12 cellular contexts compared by ENCODE assay signal in the genomic region with DNA sequence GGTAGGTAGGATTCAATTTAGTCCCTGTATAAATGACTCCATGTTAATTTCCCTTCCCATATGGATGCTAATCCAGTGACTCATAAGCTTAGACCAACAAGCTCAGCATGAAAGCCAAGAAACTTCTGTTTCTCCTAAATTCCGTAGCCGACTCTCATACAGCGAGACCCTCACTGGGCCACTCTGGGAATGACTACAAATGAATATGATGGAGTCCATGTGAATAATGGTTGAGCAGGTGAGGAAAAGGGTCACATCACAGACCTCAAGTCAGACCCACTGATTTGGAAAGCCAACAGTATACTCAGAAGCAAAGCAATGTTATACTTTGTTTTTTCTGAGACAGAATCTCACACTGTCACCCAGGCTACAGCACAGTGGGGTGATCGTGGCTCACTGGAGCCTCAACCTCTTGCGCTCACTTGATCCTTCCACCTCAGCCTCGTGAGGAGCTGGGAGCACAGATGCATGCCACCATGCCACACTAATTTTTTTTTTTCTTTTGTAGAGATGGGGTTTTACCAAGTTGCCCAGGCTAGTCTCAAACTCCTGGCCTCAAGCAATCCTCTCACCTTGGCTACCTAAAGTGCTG. TPM values are rescaled to one million over a fixed set of nuclear protein-coding genes. Genes with fewer than 3 reads are reported as not detected.
DNase-seq lines count a peak whose midpoint lies in the region; ATAC-seq, FAIRE-seq and TF ChIP-seq lines count a peak whose summit lies in the region.
"Had no signal": no experiment of that assay in that cellular context is flagged by ENCODE, and none has a peak within 500 bp of the region (broad histone marks: within the 10 kb centered on the region; RNA-seq: fewer than 3 reads in every experiment).

No MANE protein-coding gene starts in this region.

- intact Hi-C loops in CD8-positive, alpha-beta T cell (cut with DNase I, micrococcal nuclease) = no loop called here
- intact Hi-C loops in Caco-2 (cut with micrococcal nuclease; ENCODE audit: unreplicated experiment) = no loop called here

- ATAC-seq in CD8-positive, alpha-beta T cell = no peak

- FAIRE-seq in astrocyte (lab: Jason Lieb, UNC) = no peak
- peak; percentile 43 for FAIRE-seq in keratinocyte (lab: Jason Lieb, UNC)

- H3K36me3 ChIP-seq in ACC112 (ENCODE audit: insufficient read depth, low read length) (peaks cover 29% of the 10 kb centered on the region), HEK293 (ENCODE audit: control insufficient read depth in 2 of 2, insufficient read depth in 1 of 2, low read length in 2 of 2) (peaks cover 46 to 58% of the 10 kb centered on the region in 2 experiments), astrocyte (ENCODE audit: insufficient read depth, low read length) (peaks cover 45% of the 10 kb centered on the region), keratinocyte (ENCODE audit: control insufficient read depth in 2 of 2, extremely low read depth in 1 of 2, insufficient read depth in 2 of 2, low read length in 2 of 2) (peaks cover 29 to 37% of the 10 kb centered on the region in 2 experiments), Caco-2 (ENCODE audit: control insufficient read depth, insufficient read depth, low read length) (peaks cover 3% of the 10 kb centered on the region; the same call in 1 of the 2 replicates)
- H3K36me3 ChIP-seq in CD8-positive, alpha-beta T cell (ENCODE audit: insufficient read depth, low read length) = peaks cover 44% of the 10 kb centered on the region

- H4K20me1 ChIP-seq in astrocyte (ENCODE audit: insufficient read depth, low read length) (peaks cover 18% of the 10 kb centered on the region), keratinocyte (ENCODE audit: control insufficient read depth, extremely low read depth, insufficient read depth, low read length) (peaks cover 5% of the 10 kb centered on the region)

- peak overlapping the region; percentile 14 for H3K4me3 Mint-ChIP-seq in astrocyte (ENCODE audit: unreplicated experiment)
- no peak overlapping the region for H3K4me3 Mint-ChIP-seq in CD8-positive, alpha-beta T cell
- H3K4me3 Mint-ChIP-seq in Caco-2 (ENCODE audit: unreplicated experiment) = no peak overlapping the region
- H3K4me3 Mint-ChIP-seq: activated naive CD4-positive, alpha-beta T cell treated with anti-CD3 and anti-CD28 coated beads, Interleukin-2, amount 10 ng/mL, durations not matched to agents 7 days and 5 days; CD4-positive, alpha-beta T cell had no signal

- H3K27ac ChIP-seq in ACC112 (ENCODE audit: low read depth, low read length) = peak overlapping the region; percentile 95
- peak overlapping the region; percentile 35; the same call in 1 of the 2 replicates for H3K27ac ChIP-seq in HEK293 (ENCODE audit: extremely low read depth, low read depth, low read length)
- H3K27ac ChIP-seq in astrocyte (ENCODE audit: low read depth, low read length) = peak overlapping the region; percentile 86
- H3K27ac ChIP-seq in keratinocyte (ENCODE audit: control insufficient read depth, insufficient read depth, low read length) = no peak overlapping the region
- no peak overlapping the region for H3K27ac ChIP-seq in CD8-positive, alpha-beta T cell (ENCODE audit: low read depth, low read length)

- H3K27ac Mint-ChIP-seq in astrocyte (ENCODE audit: unreplicated experiment) (peak overlapping the region; percentile 94), Caco-2 (ENCODE audit: unreplicated experiment) (no peak overlapping the region)
- H3K27ac Mint-ChIP-seq in CD8-positive, alpha-beta T cell = no peak overlapping the region
- H3K27ac Mint-ChIP-seq: activated naive CD4-positive, alpha-beta T cell treated with anti-CD3 and anti-CD28 coated beads, Interleukin-2, amount 10 ng/mL, durations not matched to agents 7 days and 5 days; CD4-positive, alpha-beta T cell had no signal

- H3K9me3 ChIP-seq in HEK293 (ENCODE audit: control insufficient read depth, insufficient read depth, low read depth, low read length) (no peaks in the 10 kb centered on the region), astrocyte (ENCODE audit: insufficient read depth, low read depth, low read length) (no peaks in the 10 kb centered on the region), keratinocyte (ENCODE audit: control insufficient read depth, low read depth, low read length) (no peaks in the 10 kb centered on the region), Caco-2 (no peaks in the 10 kb centered on the region)
- H3K9me3 ChIP-seq in CD8-positive, alpha-beta T cell (ENCODE audit: low read length) = no peaks in the 10 kb centered on the region

- no peaks in the 10 kb centered on the region for H3K79me2 ChIP-seq in ACC112 (ENCODE audit: control insufficient read depth, insufficient read depth, low read length, unreplicated experiment)
- peaks cover 2% of the 10 kb centered on the region for H3K79me2 ChIP-seq in astrocyte (ENCODE audit: insufficient read depth, low read length)
- peaks cover 5% of the 10 kb centered on the region for H3K79me2 ChIP-seq in keratinocyte (ENCODE audit: control insufficient read depth, insufficient read depth, low read length)

- H2AFZ ChIP-seq in ACC112 (ENCODE audit: low read length, unreplicated experiment) = no peak overlapping the region
- H2AFZ ChIP-seq in astrocyte (ENCODE audit: low read depth, low read length) = no peak overlapping the region
- H2AFZ ChIP-seq in keratinocyte (ENCODE audit: control insufficient read depth, low read length) = no peak overlapping the region

- POLR2A ChIA-PET in HEK293 (lab: Yijun Ruan, JAX) (interaction anchor here (0.6 to 2.2 kb wide), 5 partner anchors 9 to 94 kb away, joined by 3 to 7 read pairs (median 4); a partner anchor contains a TSS), Caco-2 (lab: Charles Lee) (no interaction called here)
- POLR2A ChIA-PET in CD8-positive, alpha-beta T cell (lab: Charles Lee) = interaction anchor here (1.0 kb wide), 1 partner anchor 14 kb away, joined by 5 read pairs; a partner anchor contains a TSS

- CTCF ChIA-PET in HEK293 (lab: Yijun Ruan, JAX) = no interaction called here
- CTCF ChIA-PET in CD8-positive, alpha-beta T cell (lab: Charles Lee) = no interaction called here
- CTCF ChIA-PET in Caco-2 (lab: Charles Lee) = no interaction called here

- no TSS peak for BruUV-seq in Caco-2 (replicated peaks; lab: Mats Ljungman, UMichigan)

- H3K36me3 Mint-ChIP-seq in astrocyte (ENCODE audit: low read depth, unreplicated experiment) = peaks cover 22% of the 10 kb centered on the region
- H3K36me3 Mint-ChIP-seq in CD8-positive, alpha-beta T cell = peaks cover 56% of the 10 kb centered on the region
- H3K36me3 Mint-ChIP-seq in Caco-2 (ENCODE audit: insufficient read depth, unreplicated experiment) = peaks cover 58% of the 10 kb centered on the region

- H3K4me3 ChIP-seq in ACC112 (ENCODE audit: low read depth, low read length) = no peak overlapping the region
- H3K4me3 ChIP-seq in HEK293 (ENCODE audit: low read depth, low read length) = no peak overlapping the region
- H3K4me3 ChIP-seq in astrocyte (ENCODE audit: insufficient read depth, low read depth, low read length) = no peak overlapping the region
- H3K4me3 ChIP-seq in keratinocyte (ENCODE audit: control insufficient read depth in 2 of 3, extremely low read depth in 1 of 3, insufficient read depth in 2 of 3, low read depth in 1 of 3, low read length in 3 of 3) = no peak overlapping the region
- H3K4me3 ChIP-seq in CD8-positive, alpha-beta T cell (ENCODE audit: low read depth, low read length) = no peak overlapping the region
- no peak overlapping the region for H3K4me3 ChIP-seq in Caco-2 (ENCODE audit: low read depth, low read length)

- H3K4me1 ChIP-seq in ACC112 (ENCODE audit: control insufficient read depth, insufficient read depth, low read length, unreplicated experiment) (peaks cover 37% of the 10 kb centered on the region), HEK293 (ENCODE audit: control insufficient read depth, insufficient read depth, low read length) (peaks cover 12% of the 10 kb centered on the region), astrocyte (ENCODE audit: insufficient read depth, low read length) (peaks cover 15% of the 10 kb centered on the region), keratinocyte (ENCODE audit: control insufficient read depth, extremely low read depth, insufficient read depth, low read length) (peaks cover 18% of the 10 kb centered on the region), Caco-2 (peaks cover 4% of the 10 kb centered on the region; the same call in 1 of the 2 replicates)
- no peaks in the 10 kb centered on the region for H3K4me1 ChIP-seq in CD8-positive, alpha-beta T cell (ENCODE audit: insufficient read depth, low read length)

- no peak for TF ChIP-seq CTCF in HEK293 (tag by site-specific recombination; IDR thresholded peaks at IDR 0.05)
- TF ChIP-seq CTCF in astrocyte (IDR thresholded peaks at IDR 0.05; ENCODE audit: insufficient read depth, low read depth, low read length) = no peak
- TF ChIP-seq CTCF in keratinocyte (optimal IDR thresholded peaks at IDR 0.05 in 1 of 3, IDR thresholded peaks at IDR 0.05 in 1 of 3, conservative IDR thresholded peaks at IDR 0.05 in 1 of 3; ENCODE audit: extremely low read depth in 1 of 3, insufficient read depth in 2 of 3, low read length in 3 of 3) = no peak
- TF ChIP-seq CTCF in CD8-positive, alpha-beta T cell (IDR thresholded peaks at IDR 0.05) = no peak
- no peak for TF ChIP-seq CTCF in Caco-2 (IDR thresholded peaks at IDR 0.05; ENCODE audit: insufficient read depth in 1 of 2, low read depth in 1 of 2, low read length in 1 of 2, severe bottlenecking in 1 of 2, unreplicated experiment in 1 of 2)

- peak overlapping the region; percentile 73 for H3K4me2 ChIP-seq in astrocyte (ENCODE audit: low read length)
- H3K4me2 ChIP-seq in keratinocyte (ENCODE audit: control insufficient read depth, extremely low read depth, insufficient read depth, low read depth, low read length) = no peak overlapping the region

- H3K27me3 Mint-ChIP-seq in astrocyte (ENCODE audit: low read depth, unreplicated experiment) (no peaks in the 10 kb centered on the region), Caco-2 (ENCODE audit: insufficient read depth, unreplicated experiment) (no peaks in the 10 kb centered on the region)
- no peaks in the 10 kb centered on the region for H3K27me3 Mint-ChIP-seq in CD8-positive, alpha-beta T cell (ENCODE audit: low read depth)
- H3K27me3 Mint-ChIP-seq: activated naive CD4-positive, alpha-beta T cell treated with anti-CD3 and anti-CD28 coated beads, Interleukin-2, amount 10 ng/mL, durations not matched to agents 7 days and 5 days; CD4-positive, alpha-beta T cell had no signal

- peaks cover 2% of the 10 kb centered on the region for H3K9me1 ChIP-seq in keratinocyte (ENCODE audit: control insufficient read depth, extremely low read depth, insufficient read depth, low read length)

- H3K9me3 Mint-ChIP-seq in astrocyte (ENCODE audit: unreplicated experiment) (no peaks in the 10 kb centered on the region), Caco-2 (ENCODE audit: unreplicated experiment) (no peaks in the 10 kb centered on the region)
- H3K9me3 Mint-ChIP-seq in CD8-positive, alpha-beta T cell = no peaks in the 10 kb centered on the region
- H3K9me3 Mint-ChIP-seq: activated naive CD4-positive, alpha-beta T cell treated with anti-CD3 and anti-CD28 coated beads, Interleukin-2, amount 10 ng/mL, durations not matched to agents 7 days and 5 days; CD4-positive, alpha-beta T cell had no signal

- H3K9ac ChIP-seq in astrocyte (ENCODE audit: low read length) (peak overlapping the region; percentile 63), keratinocyte (ENCODE audit: control insufficient read depth, extremely low read depth, insufficient read depth, low read length) (no peak overlapping the region)

- peak; percentile 92 for DNase-seq in astrocyte (ENCODE audit: low read depth)
- DNase-seq in keratinocyte (ENCODE audit: low read depth, low spot score) = no peak
- no peak for DNase-seq in mucosa of gallbladder (ENCODE audit: low spot score)
- no peak for DNase-seq in stimulated activated CD4-positive, alpha-beta T cell treated with anti-CD3 and anti-CD28 coated beads, Interleukin-4, amount 100 ng/mL, for 4 hours
- no peak for DNase-seq in CD8-positive, alpha-beta T cell
- DNase-seq in Caco-2 = no peak
- DNase-seq: activated naive CD4-positive, alpha-beta T cell treated with anti-CD3 and anti-CD28 coated beads, Interleukin-2, amount 10 ng/mL, durations not matched to agents 7 days and 5 days; CD4-positive, alpha-beta T cell; KBM-7; NCI-H774 had no signal

- dilution Hi-C loops in keratinocyte (cut with MboI; ENCODE audit: extremely low pct_ligation_motif_present, low sequenced_read_pairs) = no loop called here

- no peaks in the 10 kb centered on the region for H3K27me3 ChIP-seq in ACC112 (ENCODE audit: insufficient read depth, low read length)
- H3K27me3 ChIP-seq in astrocyte (ENCODE audit: insufficient read depth, low read length) = no peaks in the 10 kb centered on the region
- no peaks in the 10 kb centered on the region for H3K27me3 ChIP-seq in keratinocyte (ENCODE audit: control insufficient read depth, extremely low read depth, insufficient read depth, low read length)
- H3K27me3 ChIP-seq in CD8-positive, alpha-beta T cell (ENCODE audit: insufficient read depth, low read length) = no peaks in the 10 kb centered on the region
- no peaks in the 10 kb centered on the region for H3K27me3 ChIP-seq in Caco-2 (replicated peaks; ENCODE audit: control insufficient read depth, insufficient read depth, low read length)

- H3K4me1 Mint-ChIP-seq in astrocyte (ENCODE audit: low read depth, unreplicated experiment) = peaks cover 20% of the 10 kb centered on the region
- no peaks in the 10 kb centered on the region for H3K4me1 Mint-ChIP-seq in CD8-positive, alpha-beta T cell (ENCODE audit: low read depth)
- no peaks in the 10 kb centered on the region for H3K4me1 Mint-ChIP-seq in Caco-2 (ENCODE audit: low read depth, unreplicated experiment)
- H3K4me1 Mint-ChIP-seq: activated naive CD4-positive, alpha-beta T cell treated with anti-CD3 and anti-CD28 coated beads, Interleukin-2, amount 10 ng/mL, durations not matched to agents 7 days and 5 days had no signal

RNA-seq across cellular contexts. Expression of a gene that starts 14.6 kb away (rescaled TPM):
- 192 and 209 TPM in 2 replicates for total RNA-seq in astrocyte
- 84.2 to 185 TPM (median 172 TPM) in 3 replicates for polyA plus RNA-seq in keratinocyte
- polyA plus RNA-seq in keratinocyte (2011; ENCODE audit: low read depth) = 255 TPM
- 171 and 313 TPM in 2 replicates for polyA plus RNA-seq in keratinocyte (2011; cell fraction: cytosol; rRNA removed)
- polyA plus RNA-seq in keratinocyte (2011; cell fraction: nucleus; rRNA removed) = 79.4 and 121 TPM in 2 replicates
- 132 and 161 TPM in 2 replicates for polyA plus RNA-seq in keratinocyte (2012; ENCODE audit: low replicate concordance)
- polyA minus RNA-seq in keratinocyte = 7.4 to 81.4 TPM (median 39.6 TPM) in 3 replicates
- 115 TPM for polyA minus RNA-seq in keratinocyte (2011; cell fraction: cytosol; rRNA and poly(A)+ RNA removed)
- 18.3 and 47.7 TPM in 2 replicates for polyA minus RNA-seq in keratinocyte (2011; cell fraction: nucleus; rRNA and poly(A)+ RNA removed)
- 80.7 TPM for total RNA-seq in mucosa of gallbladder
- 100 to 1,000 TPM; 235 to 242 TPM for total RNA-seq in CD8-positive, alpha-beta T cell
- total RNA-seq in Caco-2 (2022) = 216 and 227 TPM in 2 replicates

RNA-seq across cellular contexts. Expression of a gene that starts 39.7 kb away (rescaled TPM):
- total RNA-seq in astrocyte = 64.2 and 68.7 TPM in 2 replicates
- 23.0 to 51.4 TPM (median 43.9 TPM) in 3 replicates for polyA plus RNA-seq in keratinocyte
- polyA plus RNA-seq in keratinocyte (2011; ENCODE audit: low read depth) = 75.3 TPM
- polyA plus RNA-seq in keratinocyte (2011; cell fraction: cytosol; rRNA removed) = 41.0 and 72.1 TPM in 2 replicates
- polyA plus RNA-seq in keratinocyte (2011; cell fraction: nucleus; rRNA removed) = 88.0 and 106 TPM in 2 replicates
- 20.7 and 32.5 TPM in 2 replicates for polyA plus RNA-seq in keratinocyte (2012; ENCODE audit: low replicate concordance)
- polyA minus RNA-seq in keratinocyte = 20.4 to 40.8 TPM (median 22.9 TPM) in 3 replicates
- 16.7 TPM for polyA minus RNA-seq in keratinocyte (2011; cell fraction: cytosol; rRNA and poly(A)+ RNA removed)
- polyA minus RNA-seq in keratinocyte (2011; cell fraction: nucleus; rRNA and poly(A)+ RNA removed) = 21.2 and 47.1 TPM in 2 replicates
- 47.1 TPM for total RNA-seq in mucosa of gallbladder
- total RNA-seq in CD8-positive, alpha-beta T cell = 100 to 1,000 TPM; 105 to 106 TPM
- total RNA-seq in Caco-2 (2022) = 42.0 TPM in 2 replicates

Comparison
In these comparisons a context has a peak if more than half of its experiments do, and no peak if none do; other contexts are left out.
1. H3K27ac ChIP-seq: peak in ACC112 (single experiment), HEK293 (single experiment) and astrocyte (single experiment); none in keratinocyte (single experiment) and CD8-positive, alpha-beta T cell (single experiment).